In the genomic region with DNA sequence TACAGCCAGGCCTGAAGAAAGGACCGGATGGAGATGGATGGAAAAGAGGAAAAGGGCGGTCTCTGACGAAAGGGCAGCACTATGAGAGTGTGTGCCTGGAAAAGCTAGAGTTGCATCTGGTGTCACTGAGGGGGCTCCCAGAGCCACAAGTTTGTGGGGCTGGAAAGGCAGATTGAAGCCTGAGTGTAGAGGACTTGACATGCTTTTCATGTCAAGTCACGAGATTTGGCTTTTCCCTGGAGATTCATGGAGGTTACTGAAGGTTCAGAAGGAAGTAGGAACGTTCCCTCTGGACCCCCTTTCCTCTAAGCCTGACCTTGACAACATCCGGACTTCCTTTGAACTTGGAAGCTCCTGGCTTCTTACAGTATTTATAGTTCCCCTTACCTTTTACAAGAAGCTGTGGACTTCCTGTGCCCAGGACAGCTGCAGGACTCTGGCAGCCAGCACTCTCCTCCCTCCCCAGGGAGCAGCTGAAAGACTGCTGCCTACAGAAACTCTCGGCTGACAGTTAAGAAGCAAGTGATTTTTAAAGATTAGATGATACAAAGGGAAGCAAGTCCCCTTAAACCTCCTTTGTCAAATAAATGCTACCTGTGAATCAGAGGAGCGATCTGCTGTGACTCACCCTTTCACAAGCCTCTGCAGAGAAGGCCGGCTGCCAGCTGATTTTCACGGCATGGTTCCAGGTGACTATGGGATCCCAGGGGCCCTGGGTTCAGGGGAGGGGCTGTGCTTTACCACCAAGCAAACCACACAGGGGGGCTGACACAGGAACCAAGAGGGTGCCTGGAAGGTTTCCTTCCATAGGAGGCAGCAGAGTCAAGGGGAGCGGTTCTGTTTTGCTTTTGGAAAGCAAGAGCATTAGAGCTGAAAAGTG, we compare ENCODE assay signal across 9 cellular contexts.
A peak's percentile ranks its signal among the peaks of the same experiment; 100 is the strongest.
DNase-seq lines count a peak whose midpoint lies in the region; ATAC-seq lines count a peak whose summit lies in the region.
"Had no signal": no experiment of that assay in that cellular context is flagged by ENCODE, and none has a peak within 500 bp of the region (broad histone marks: within the 10 kb centered on the region; RNA-seq: fewer than 3 reads in every experiment).

No MANE protein-coding gene starts in this region.

- ATAC-seq in GM21367 (IDR thresholded peaks at IDR 0.05; ENCODE audit: unreplicated experiment): no peak

- H3K27ac Mint-ChIP-seq in activated naive CD8-positive, alpha-beta T cell treated with anti-CD3 and anti-CD28 coated beads for 36 hours: peak overlapping the region; percentile 17

- H3K9me3 ChIP-seq in GM23248 (ENCODE audit: low read depth): no peaks in the 10 kb centered on the region

- H3K27me3 Mint-ChIP-seq in activated naive CD8-positive, alpha-beta T cell treated with anti-CD3 and anti-CD28 coated beads for 36 hours: no peaks in the 10 kb centered on the region

- H3K4me1 Mint-ChIP-seq in activated naive CD8-positive, alpha-beta T cell treated with anti-CD3 and anti-CD28 coated beads for 36 hours: peaks cover 13% of the 10 kb centered on the region

- peak; percentile 7 for DNase-seq in COLO668 (lab: John Stamatoyannopoulos, UW; ENCODE audit: unreplicated experiment)
- peak; percentile 70 for DNase-seq in GM23248
- DNase-seq in NCI-H345 treated with DMSO at 0.1 percent for 48 hours (lab: John Stamatoyannopoulos, UW; ENCODE audit: unreplicated experiment): peak; percentile 26
- DNase-seq in activated naive CD8-positive, alpha-beta T cell treated with anti-CD3 and anti-CD28 coated beads for 36 hours: peak; percentile 60
- peak; percentile 35 for DNase-seq in kidney glomerular epithelial cell (lab: John Stamatoyannopoulos, UW)
- peak; percentile 30 for DNase-seq in stimulated activated CD4-positive, alpha-beta T cell treated with anti-CD3 and anti-CD28 coated beads, Interleukin-4, amount 100 ng/mL, for 1 hour
- no peak for DNase-seq in mesenteric fat pad (ENCODE audit: low spot score)

- no peaks in the 10 kb centered on the region for H3K9me3 Mint-ChIP-seq in activated naive CD8-positive, alpha-beta T cell treated with anti-CD3 and anti-CD28 coated beads for 36 hours

- H3K4me3 ChIP-seq in GM23248: no peak overlapping the region

- no peak overlapping the region for H3K4me3 Mint-ChIP-seq in activated naive CD8-positive, alpha-beta T cell treated with anti-CD3 and anti-CD28 coated beads for 36 hours

- in situ Hi-C loops in GM23248 (cut with MboI): no loop called here

- 0 out of 2 replicates have a peak, but pooled peaks cover 4% of the 10 kb centered on the region for H3K36me3 ChIP-seq in GM23248 (ENCODE audit: low read depth)

- WGBS in GM23248 (ENCODE audit: low coverage in 1 of 2, low lambda C conversion rate in 2 of 2, missing lambda C conversion rate in 2 of 2), 2 experiments: 69 to 72% methylated on average over 11 of the region's 11 CpGs

- peaks cover 4% of the 10 kb centered on the region for H3K36me3 Mint-ChIP-seq in activated naive CD8-positive, alpha-beta T cell treated with anti-CD3 and anti-CD28 coated beads for 36 hours

- peak overlapping the region; percentile 54 for H3K4me2 ChIP-seq in GM23248 (ENCODE audit: unreplicated experiment)
- H3K4me2 ChIP-seq: KMS-11 had no signal

- no peaks in the 10 kb centered on the region for H3F3A ChIP-seq in GM23248 (ENCODE audit: insufficient read depth)

- no peak overlapping the region for H3K9ac ChIP-seq in GM23248
- H3K9ac ChIP-seq: KMS-11 had no signal

- no peaks in the 10 kb centered on the region for H3K79me2 ChIP-seq in GM23248 (ENCODE audit: insufficient read depth)

- no peaks in the 10 kb centered on the region for H3K27me3 ChIP-seq in GM23248 (replicated peaks; ENCODE audit: insufficient read depth)

- no peaks in the 10 kb centered on the region for H4K20me1 ChIP-seq in GM23248 (ENCODE audit: insufficient read depth)

- H3K27ac ChIP-seq in GM23248: no peak overlapping the region
- H3K27ac ChIP-seq: KMS-11 had no signal

- H3K9me2 ChIP-seq in GM23248 (ENCODE audit: insufficient read depth): no peaks in the 10 kb centered on the region; the same call in 1 of the 2 replicates

- H3K4me1 ChIP-seq in GM23248 (ENCODE audit: insufficient read depth): peaks cover 10% of the 10 kb centered on the region

- no peak overlapping the region for H2AFZ ChIP-seq in GM23248
